In genomic region chr1:15683411-15684039, GRCh38 we compare ENCODE assay signal across 9 cellular contexts. TPM values are rescaled to one million over a fixed set of nuclear protein-coding genes. Genes with fewer than 3 reads are reported as not detected.
DNase-seq lines count a peak whose midpoint lies in the region; ATAC-seq, FAIRE-seq and TF ChIP-seq lines count a peak whose summit lies in the region.
"Had no signal": no experiment of that assay in that cellular context is flagged by ENCODE, and none has a peak within 500 bp of the region (broad histone marks: within the 10 kb centered on the region; RNA-seq: fewer than 3 reads in every experiment).

No MANE protein-coding gene starts in this region.

- RAD21 ChIA-PET in GM12878 (lab: Charles Lee; ENCODE audit: unreplicated experiment) = no interaction called here

- ATAC-seq in GM12878 (no peak), HepG2 (no peak), GM18505 (IDR thresholded peaks at IDR 0.05; ENCODE audit: unreplicated experiment) (no peak), HG02678 (IDR thresholded peaks at IDR 0.05; ENCODE audit: unreplicated experiment) (no peak)

- no peaks in the 10 kb centered on the region for H4K20me1 ChIP-seq in GM12878 (ENCODE audit: control insufficient read depth, insufficient read depth)
- H4K20me1 ChIP-seq in HepG2 (ENCODE audit: insufficient read depth, low read length) = 0 out of 2 replicates have a peak, but pooled peaks cover 5% of the 10 kb centered on the region

- SMC1A ChIA-PET in GM12878 (lab: Charles Lee; ENCODE audit: uncharacterized antibody, unreplicated experiment) = no interaction called here

- no peak for TF ChIP-seq RAD21 in GM12878 (IDR thresholded peaks at IDR 0.05; ENCODE audit: insufficient read depth, low read depth, low read length)
- no peak for TF ChIP-seq RAD21 in HepG2 (CRISPR knock-in tag; IDR thresholded peaks at IDR 0.05)

- peaks cover 28% of the 10 kb centered on the region for H3K4me1 Mint-ChIP-seq in T-helper 1 cell treated with Interleukin-12 subunit alpha and Interleukin-12 subunit beta and Interleukin-4 antibody, amounts not matched to agents 30 μg/mL and 1 μg/mL, for 36 hours (ENCODE audit: low read depth)

- TF ChIP-seq CTCF in GM12878 (IDR thresholded peaks at IDR 0.05 in 2 of 3, conservative IDR thresholded peaks at IDR 0.05 in 1 of 3; ENCODE audit: control insufficient read depth in 2 of 3, extremely low read depth in 1 of 3, insufficient read depth in 1 of 3, low read depth in 3 of 3, low read length in 3 of 3) (no peak), HepG2 (CRISPR knock-in tag; IDR thresholded peaks at IDR 0.05) (no peak), GM10266 (IDR thresholded peaks at IDR 0.05; ENCODE audit: control insufficient read depth, insufficient read depth, low read depth, missing control alignments) (no peak)

- WGBS in GM12878 (ENCODE audit: insufficient coverage, insufficient replicate concordance, low lambda C conversion rate, missing lambda C conversion rate) = 12% methylated on average over 14 of the region's 18 CpGs
- 52% methylated on average over 6 of the region's 18 CpGs for WGBS in HepG2 (ENCODE audit: low lambda C conversion rate)

- H3K27ac Mint-ChIP-seq in T-helper 1 cell treated with Interleukin-12 subunit alpha and Interleukin-12 subunit beta and Interleukin-4 antibody, amounts not matched to agents 30 μg/mL and 1 μg/mL, for 36 hours = peak overlapping the region; percentile 92

- H3K27me3 Mint-ChIP-seq in T-helper 1 cell treated with Interleukin-12 subunit alpha and Interleukin-12 subunit beta and Interleukin-4 antibody, amounts not matched to agents 30 μg/mL and 1 μg/mL, for 36 hours (ENCODE audit: low read depth) = no peaks in the 10 kb centered on the region

- peaks cover 38% of the 10 kb centered on the region for H3K79me2 ChIP-seq in GM12878 (ENCODE audit: control insufficient read depth, insufficient read depth, low read length)
- H3K79me2 ChIP-seq in HepG2 (ENCODE audit: insufficient read depth, low read length) = peaks cover 28% of the 10 kb centered on the region

- no peak for TF ChIP-seq POLR2A in GM12878 (IDR thresholded peaks at IDR 0.05; ENCODE audit: low read depth, low read length)
- no peak for TF ChIP-seq POLR2A in HepG2 (IDR thresholded peaks at IDR 0.05; ENCODE audit: insufficient read depth in 1 of 2, low read depth in 2 of 2, low read length in 2 of 2)
- TF ChIP-seq POLR2A in GM18505 (IDR thresholded peaks at IDR 0.05; ENCODE audit: borderline replicate concordance, extremely low read depth, insufficient read depth, insufficient read length) = no peak

- H3K4me3 ChIP-seq in GM12878 = peak overlapping the region; percentile 88
- H3K4me3 ChIP-seq in HepG2 (replicated peaks in 1 of 3; ENCODE audit: insufficient read depth in 1 of 3, low read depth in 2 of 3, low read length in 3 of 3) = peak overlapping the region; percentile 88 to 95 (median 92)

- peak overlapping the region; percentile 87 for H3K4me3 Mint-ChIP-seq in T-helper 1 cell treated with Interleukin-12 subunit alpha and Interleukin-12 subunit beta and Interleukin-4 antibody, amounts not matched to agents 30 μg/mL and 1 μg/mL, for 36 hours

- no peak for DNase-seq in T-helper 1 cell
- DNase-seq in GM12878 (ENCODE audit: low read depth, low spot score) = no peak
- no peak for DNase-seq in HepG2 (ENCODE audit: low spot score)
- no peak for DNase-seq in GM10266 (ENCODE audit: extremely low spot score)

- H3K9ac ChIP-seq in GM12878 (ENCODE audit: control insufficient read depth, insufficient read depth, low read length) = peak overlapping the region; percentile 96
- H3K9ac ChIP-seq in HepG2 (ENCODE audit: insufficient read depth, low read depth, low read length) = peak overlapping the region; percentile 83

- no peak for FAIRE-seq in GM12878 (lab: Jason Lieb, UNC)
- FAIRE-seq in HepG2 (lab: Jason Lieb, UNC) = no peak

- no peaks in the 10 kb centered on the region for H3K9me3 Mint-ChIP-seq in T-helper 1 cell treated with Interleukin-12 subunit alpha and Interleukin-12 subunit beta and Interleukin-4 antibody, amounts not matched to agents 30 μg/mL and 1 μg/mL, for 36 hours

- H3K9me3 ChIP-seq in GM12878 (replicated peaks; ENCODE audit: control insufficient read depth, insufficient read depth, low read length) (no peaks in the 10 kb centered on the region; the same call in 2 of the 3 replicates), HepG2 (ENCODE audit: low read length) (no peaks in the 10 kb centered on the region)

- H3K36me3 Mint-ChIP-seq in T-helper 1 cell treated with Interleukin-12 subunit alpha and Interleukin-12 subunit beta and Interleukin-4 antibody, amounts not matched to agents 30 μg/mL and 1 μg/mL, for 36 hours (ENCODE audit: low read depth) = no peaks in the 10 kb centered on the region

- H3K27me3 ChIP-seq in GM12878 (replicated peaks in 1 of 2; ENCODE audit: control insufficient read depth in 2 of 2, insufficient read depth in 2 of 2, low read length in 1 of 2) (no peaks in the 10 kb centered on the region), HepG2 (ENCODE audit: control insufficient read depth in 1 of 2, insufficient read depth in 2 of 2, low read length in 2 of 2) (no peaks in the 10 kb centered on the region)

- H2AFZ ChIP-seq in GM12878 (ENCODE audit: control insufficient read depth, low read depth, low read length) (peak overlapping the region; percentile 80), HepG2 (ENCODE audit: low read length) (no peak overlapping the region)

- H3K36me3 ChIP-seq in GM12878 (ENCODE audit: control insufficient read depth in 2 of 2, insufficient read depth in 2 of 2, low read length in 1 of 2) (no peaks in the 10 kb centered on the region), HepG2 (replicated peaks in 1 of 2; ENCODE audit: control insufficient read depth in 1 of 2, insufficient read depth in 2 of 2, low read length in 2 of 2) (no peaks in the 10 kb centered on the region)

- TF ChIP-seq EP300 in GM12878 (IDR thresholded peaks at IDR 0.05; ENCODE audit: borderline replicate concordance in 1 of 2, control insufficient read depth in 1 of 2, low read depth in 2 of 2, low read length in 2 of 2) = no peak
- no peak for TF ChIP-seq EP300 in HepG2 (IDR thresholded peaks at IDR 0.05; ENCODE audit: low read depth in 2 of 2, low read length in 2 of 2)
- TF ChIP-seq EP300 in HepG2 (CRISPR knock-in tag; IDR thresholded peaks at IDR 0.05; ENCODE audit: borderline replicate concordance) = no peak

- H3K4me1 ChIP-seq in GM12878 (ENCODE audit: control insufficient read depth, insufficient read depth, low read length) = peaks cover 6% of the 10 kb centered on the region
- H3K4me1 ChIP-seq in HepG2 (ENCODE audit: insufficient read depth, low read length) = peaks cover 62% of the 10 kb centered on the region

- in situ Hi-C loops in GM12878 (cut with MboI) (no loop called here), HepG2 (cut with HindIII; ENCODE audit: extremely low pct_ligation_motif_present, low pct_unique_long_range_greater_than_20kb) (no loop called here)

- POLR2A ChIA-PET in GM12878 (lab: Charles Lee) (no interaction called here), HepG2 (lab: Yijun Ruan, JAX) (no interaction called here)

- H3K27ac ChIP-seq in GM12878 (ENCODE audit: control insufficient read depth, insufficient read depth) = peak overlapping the region; percentile 91
- peak overlapping the region; percentile 67 for H3K27ac ChIP-seq in HepG2 (ENCODE audit: extremely low read length, insufficient read depth, low read length)
- peak overlapping the region; percentile 92 for H3K27ac ChIP-seq in temporal lobe (ENCODE audit: low read depth, low read length)

- intact Hi-C loops in GM12878 (cut with micrococcal nuclease; ENCODE audit: unreplicated experiment) (no loop called here), HepG2 (cut with micrococcal nuclease; ENCODE audit: unreplicated experiment) (loop anchor here (10.0 kb wide), 2 partner anchors 59 to 61 kb away; partner anchors contain the start of gene TMEM82)

- CTCF ChIA-PET in GM12878 (lab: Yijun Ruan, JAX) (no interaction called here), HepG2 (lab: Yijun Ruan, JAX; ENCODE audit: low intra/inter-chr PET ratio, low total read pairs) (no interaction called here)

- BruUV-seq in GM12878 (replicated peaks; lab: Mats Ljungman, UMichigan) (no TSS peak), HepG2 (replicated peaks; lab: Mats Ljungman, UMichigan) (no TSS peak)

- H3K4me2 ChIP-seq in GM12878 (ENCODE audit: control insufficient read depth, insufficient read depth) = peak overlapping the region; percentile 56; the same call in 1 of the 2 replicates
- H3K4me2 ChIP-seq in HepG2 (ENCODE audit: low read depth, low read length) = peak overlapping the region; percentile 88

RNA-seq across cellular contexts. Expression of gene PLEKHM2, which starts 0.6 kb away (rescaled TPM):
- 27.6 and 32.4 TPM in 2 replicates for total RNA-seq in GM12878 (2013; cell fraction: nucleolus; rRNA removed)
- 20.9 and 25.8 TPM in 2 replicates for total RNA-seq in GM12878 (2014; rRNA removed)
- total RNA-seq in GM12878 (2014; rRNA removed; fragmentation: Illumina TruSeq; extraction: Trizol) = 14.0 and 18.3 TPM in 2 replicates
- 48.9 and 55.2 TPM in 2 replicates for total RNA-seq in GM12878 (2021)
- polyA plus RNA-seq in GM12878 (2011; ENCODE audit: low read depth) = 12.7 TPM
- polyA plus RNA-seq in GM12878 (2011; rRNA removed) = 15.9 and 41.0 TPM in 2 replicates
- polyA plus RNA-seq in GM12878 (2011; cell fraction: cytosol; rRNA removed) = 41.6 and 44.7 TPM in 2 replicates
- polyA plus RNA-seq in GM12878 (2011; cell fraction: nucleus; rRNA removed) = 104 and 109 TPM in 2 replicates
- polyA plus RNA-seq in GM12878 (2012) = 28.8 and 32.5 TPM in 2 replicates
- polyA plus RNA-seq in GM12878 (2014; fragmentation: Illumina TruSeq; extraction: Trizol) = 7.4 and 20.2 TPM in 2 replicates
- under 1 TPM; 0.37 to 0.53 TPM for polyA plus RNA-seq in GM12878 (2014; fragmentation: Nextera tagmentation; extraction: Ambion mirVana)
- 38.6 and 47.2 TPM in 2 replicates for polyA plus RNA-seq in GM12878 (2014; rRNA removed)
- polyA plus RNA-seq in GM12878 (2016; fragmentation: Nextera tagmentation; extraction: Ambion mirVana) = 1 to 10 TPM; 6.8 to 7.9 TPM
- polyA minus RNA-seq in GM12878 (2011; rRNA and poly(A)+ RNA removed) = 21.9 and 39.1 TPM in 2 replicates
- 22.9 and 24.8 TPM in 2 replicates for polyA minus RNA-seq in GM12878 (2011; cell fraction: cytosol; rRNA and poly(A)+ RNA removed)
- polyA minus RNA-seq in GM12878 (2011; cell fraction: nucleus; rRNA and poly(A)+ RNA removed) = 12.6 and 18.6 TPM in 2 replicates
- total RNA-seq in HepG2 (2016; rRNA removed; fragmentation: Illumina TruSeq; extraction: Trizol) = 16.0 and 16.5 TPM in 2 replicates
- total RNA-seq in HepG2 (2016; cell fraction: cytosol; rRNA removed; fragmentation: Illumina TruSeq; extraction: Trizol; ENCODE audit: low read depth) = 8.1 TPM in 2 replicates
- total RNA-seq in HepG2 (2016; cell fraction: insoluble cytoplasmic fraction; rRNA removed; fragmentation: Illumina TruSeq; extraction: Trizol) = 13.6 and 18.8 TPM in 2 replicates
- 24.3 and 24.5 TPM in 2 replicates for total RNA-seq in HepG2 (2016; cell fraction: membrane; rRNA removed; fragmentation: Illumina TruSeq; extraction: Trizol)
- total RNA-seq in HepG2 (2016; cell fraction: nucleus; rRNA removed; fragmentation: Illumina TruSeq; extraction: Trizol) = 11.3 and 15.4 TPM in 2 replicates
- 27.3 and 34.0 TPM in 2 replicates for polyA plus RNA-seq in HepG2 (2011; rRNA removed)
- 18.9 and 29.3 TPM in 2 replicates for polyA plus RNA-seq in HepG2 (2011; cell fraction: cytosol; rRNA removed)
- 58.0 and 66.7 TPM in 2 replicates for polyA plus RNA-seq in HepG2 (2011; cell fraction: nucleus; rRNA removed)
- 15.7 and 19.3 TPM in 2 replicates for polyA plus RNA-seq in HepG2 (2012)
- polyA plus RNA-seq in HepG2 (2016; cell fraction: cytosol; fragmentation: Illumina TruSeq; extraction: Trizol; ENCODE audit: low read depth) = 8.8 and 9.4 TPM in 2 replicates
- polyA plus RNA-seq in HepG2 (2016; cell fraction: insoluble cytoplasmic fraction; fragmentation: Illumina TruSeq; extraction: Trizol; ENCODE audit: low read depth) = 16.1 and 23.7 TPM in 2 replicates
- polyA plus RNA-seq in HepG2 (2016; cell fraction: membrane; fragmentation: Illumina TruSeq; extraction: Trizol; ENCODE audit: low read depth) = 20.7 and 24.2 TPM in 2 replicates
- polyA plus RNA-seq in HepG2 (2016; cell fraction: nucleus; fragmentation: Illumina TruSeq; extraction: Trizol; ENCODE audit: insufficient read depth, low read depth) = 32.6 and 36.7 TPM in 2 replicates
- 51.5 and 64.7 TPM in 2 replicates for polyA minus RNA-seq in HepG2 (2011; rRNA and poly(A)+ RNA removed; ENCODE audit: low replicate concordance)
- 18.3 and 18.9 TPM in 2 replicates for polyA minus RNA-seq in HepG2 (2011; cell fraction: cytosol; rRNA and poly(A)+ RNA removed)
- 8.8 and 9.9 TPM in 2 replicates for polyA minus RNA-seq in HepG2 (2011; cell fraction: nucleus; rRNA and poly(A)+ RNA removed)
- total RNA-seq in temporal lobe = 30.0 TPM

RNA-seq across cellular contexts. Expression of gene SLC25A34, which starts 52.5 kb away (rescaled TPM):
- total RNA-seq in GM12878 (2013; cell fraction: nucleolus; rRNA removed) = 0.40 and 0.54 TPM in 2 replicates
- total RNA-seq in GM12878 (2014; rRNA removed) = 0.34 and 0.82 TPM in 2 replicates
- total RNA-seq in GM12878 (2014; rRNA removed; fragmentation: Illumina TruSeq; extraction: Trizol) = 0.28 and 0.45 TPM in 2 replicates
- total RNA-seq in GM12878 (2021) = 0.69 and 0.90 TPM in 2 replicates
- 0.14 TPM for polyA plus RNA-seq in GM12878 (2011; ENCODE audit: low read depth)
- 0.10 and 0.30 TPM in 2 replicates for polyA plus RNA-seq in GM12878 (2011; rRNA removed)
- polyA plus RNA-seq in GM12878 (2011; cell fraction: cytosol; rRNA removed) = 0.28 and 0.38 TPM in 2 replicates
- polyA plus RNA-seq in GM12878 (2011; cell fraction: nucleus; rRNA removed) = 0.97 and 1.1 TPM in 2 replicates
- polyA plus RNA-seq in GM12878 (2012) = 0.32 and 0.38 TPM in 2 replicates
- 0.35 and 0.48 TPM in 2 replicates for polyA plus RNA-seq in GM12878 (2014; fragmentation: Illumina TruSeq; extraction: Trizol)
- polyA plus RNA-seq in GM12878 (2014; fragmentation: Nextera tagmentation; extraction: Ambion mirVana) = under 1 TPM; 0.02 to 0.13 TPM
- polyA plus RNA-seq in GM12878 (2014; rRNA removed) = 1.6 and 2.0 TPM in 2 replicates
- under 1 TPM; 0.05 to 0.50 TPM for polyA plus RNA-seq in GM12878 (2016; fragmentation: Nextera tagmentation; extraction: Ambion mirVana)
- 0.15 and 0.57 TPM in 2 replicates for polyA minus RNA-seq in GM12878 (2011; rRNA and poly(A)+ RNA removed)
- not detected in 2 replicates for polyA minus RNA-seq in GM12878 (2011; cell fraction: cytosol; rRNA and poly(A)+ RNA removed)
- 0.48 and 0.77 TPM in 2 replicates for polyA minus RNA-seq in GM12878 (2011; cell fraction: nucleus; rRNA and poly(A)+ RNA removed)
- total RNA-seq in HepG2 (2016; rRNA removed; fragmentation: Illumina TruSeq; extraction: Trizol) = 0.13 TPM in 1 of 2 replicates, not detected in the other
- total RNA-seq in HepG2 (2016; cell fraction: cytosol; rRNA removed; fragmentation: Illumina TruSeq; extraction: Trizol; ENCODE audit: low read depth) = not detected in 2 replicates
- total RNA-seq in HepG2 (2016; cell fraction: insoluble cytoplasmic fraction; rRNA removed; fragmentation: Illumina TruSeq; extraction: Trizol) = 0.13 and 0.15 TPM in 2 replicates
- total RNA-seq in HepG2 (2016; cell fraction: membrane; rRNA removed; fragmentation: Illumina TruSeq; extraction: Trizol) = 0.09 TPM in 1 of 2 replicates, not detected in the other
- total RNA-seq in HepG2 (2016; cell fraction: nucleus; rRNA removed; fragmentation: Illumina TruSeq; extraction: Trizol) = 0.41 TPM in 1 of 2 replicates, not detected in the other
- polyA plus RNA-seq in HepG2 (2011; rRNA removed) = 0.18 TPM in 2 replicates
- polyA plus RNA-seq in HepG2 (2011; cell fraction: cytosol; rRNA removed) = 0.12 and 0.16 TPM in 2 replicates
- 0.33 and 0.35 TPM in 2 replicates for polyA plus RNA-seq in HepG2 (2011; cell fraction: nucleus; rRNA removed)
- polyA plus RNA-seq in HepG2 (2012) = 0.07 TPM in 1 of 2 replicates, not detected in the other
- not detected in 2 replicates for polyA plus RNA-seq in HepG2 (2016; cell fraction: cytosol; fragmentation: Illumina TruSeq; extraction: Trizol; ENCODE audit: low read depth)
- 0.10 TPM in 1 of 2 replicates, not detected in the other for polyA plus RNA-seq in HepG2 (2016; cell fraction: insoluble cytoplasmic fraction; fragmentation: Illumina TruSeq; extraction: Trizol; ENCODE audit: low read depth)
- 0.08 TPM in 1 of 2 replicates, not detected in the other for polyA plus RNA-seq in HepG2 (2016; cell fraction: membrane; fragmentation: Illumina TruSeq; extraction: Trizol; ENCODE audit: low read depth)
- 0.15 and 0.21 TPM in 2 replicates for polyA plus RNA-seq in HepG2 (2016; cell fraction: nucleus; fragmentation: Illumina TruSeq; extraction: Trizol; ENCODE audit: insufficient read depth, low read depth)
- polyA minus RNA-seq in HepG2 (2011; rRNA and poly(A)+ RNA removed; ENCODE audit: low replicate concordance) = 0.04 and 0.42 TPM in 2 replicates
- polyA minus RNA-seq in HepG2 (2011; cell fraction: cytosol; rRNA and poly(A)+ RNA removed) = not detected in 2 replicates
- polyA minus RNA-seq in HepG2 (2011; cell fraction: nucleus; rRNA and poly(A)+ RNA removed) = 0.12 TPM in 1 of 2 replicates, not detected in the other
- total RNA-seq in temporal lobe = 0.49 TPM

RNA-seq across cellular contexts. Expression of gene TMEM82, which starts 58.8 kb away (rescaled TPM):
- not detected in 2 replicates for total RNA-seq in GM12878 (2013; cell fraction: nucleolus; rRNA removed)
- total RNA-seq in GM12878 (2014; rRNA removed) (not detected in 2 replicates), GM12878 (2014; rRNA removed; fragmentation: Illumina TruSeq; extraction: Trizol) (not detected in 2 replicates), GM12878 (2021) (not detected in 2 replicates), HepG2 (2016; rRNA removed; fragmentation: Illumina TruSeq; extraction: Trizol) (0.29 and 0.97 TPM in 2 replicates), temporal lobe (not detected)
- not detected for polyA plus RNA-seq in GM12878 (2011; ENCODE audit: low read depth)
- polyA plus RNA-seq in GM12878 (2011; rRNA removed) (not detected in 2 replicates), GM12878 (2014; fragmentation: Illumina TruSeq; extraction: Trizol) (not detected in 2 replicates), GM12878 (2014; fragmentation: Nextera tagmentation; extraction: Ambion mirVana) (not detected), GM12878 (2014; rRNA removed) (not detected in 2 replicates), GM12878 (2016; fragmentation: Nextera tagmentation; extraction: Ambion mirVana) (not detected), HepG2 (2011; rRNA removed) (0.24 and 0.40 TPM in 2 replicates)
- polyA plus RNA-seq in GM12878 (2011; cell fraction: cytosol; rRNA removed) = not detected in 2 replicates
- not detected in 2 replicates for polyA plus RNA-seq in GM12878 (2011; cell fraction: nucleus; rRNA removed)
- polyA plus RNA-seq in GM12878 (2012) = not detected in 2 replicates
- not detected in 2 replicates for polyA minus RNA-seq in GM12878 (2011; rRNA and poly(A)+ RNA removed)
- polyA minus RNA-seq in GM12878 (2011; cell fraction: cytosol; rRNA and poly(A)+ RNA removed) = not detected in 2 replicates
- polyA minus RNA-seq in GM12878 (2011; cell fraction: nucleus; rRNA and poly(A)+ RNA removed) = not detected in 2 replicates
- total RNA-seq in HepG2 (2016; cell fraction: cytosol; rRNA removed; fragmentation: Illumina TruSeq; extraction: Trizol; ENCODE audit: low read depth) = 0.71 and 0.79 TPM in 2 replicates
- total RNA-seq in HepG2 (2016; cell fraction: insoluble cytoplasmic fraction; rRNA removed; fragmentation: Illumina TruSeq; extraction: Trizol) = 0.43 and 0.58 TPM in 2 replicates
- total RNA-seq in HepG2 (2016; cell fraction: membrane; rRNA removed; fragmentation: Illumina TruSeq; extraction: Trizol) = 0.43 and 0.45 TPM in 2 replicates
- total RNA-seq in HepG2 (2016; cell fraction: nucleus; rRNA removed; fragmentation: Illumina TruSeq; extraction: Trizol) = 0.41 and 0.75 TPM in 2 replicates
- polyA plus RNA-seq in HepG2 (2011; cell fraction: cytosol; rRNA removed) = 0.28 and 0.51 TPM in 2 replicates
- 0.58 and 0.85 TPM in 2 replicates for polyA plus RNA-seq in HepG2 (2011; cell fraction: nucleus; rRNA removed)
- polyA plus RNA-seq in HepG2 (2012) = 0.32 and 0.44 TPM in 2 replicates
- polyA plus RNA-seq in HepG2 (2016; cell fraction: cytosol; fragmentation: Illumina TruSeq; extraction: Trizol; ENCODE audit: low read depth) = 0.60 and 0.79 TPM in 2 replicates
- polyA plus RNA-seq in HepG2 (2016; cell fraction: insoluble cytoplasmic fraction; fragmentation: Illumina TruSeq; extraction: Trizol; ENCODE audit: low read depth) = 0.37 and 0.50 TPM in 2 replicates
- polyA plus RNA-seq in HepG2 (2016; cell fraction: membrane; fragmentation: Illumina TruSeq; extraction: Trizol; ENCODE audit: low read depth) = 0.64 and 0.87 TPM in 2 replicates
- polyA plus RNA-seq in HepG2 (2016; cell fraction: nucleus; fragmentation: Illumina TruSeq; extraction: Trizol; ENCODE audit: insufficient read depth, low read depth) = 1.1 and 1.5 TPM in 2 replicates
- 0.92 TPM in 1 of 2 replicates, not detected in the other for polyA minus RNA-seq in HepG2 (2011; rRNA and poly(A)+ RNA removed; ENCODE audit: low replicate concordance)
- polyA minus RNA-seq in HepG2 (2011; cell fraction: cytosol; rRNA and poly(A)+ RNA removed) = 0.44 and 0.59 TPM in 2 replicates
- 0.62 TPM in 1 of 2 replicates, not detected in the other for polyA minus RNA-seq in HepG2 (2011; cell fraction: nucleus; rRNA and poly(A)+ RNA removed)
- total RNA-seq: subcutaneous adipose tissue had no signal
